In genomic region chr15:51842852-51843737, GRCh38 we compare ENCODE assay signal across 8 cellular contexts. TPM values are rescaled to one million over a fixed set of nuclear protein-coding genes. Genes with fewer than 3 reads are reported as not detected.
DNase-seq lines count a peak whose midpoint lies in the region; ATAC-seq and TF ChIP-seq lines count a peak whose summit lies in the region.

No MANE protein-coding gene starts in this region.

- ATAC-seq in Right ventricle myocardium superior (ENCODE audit: poor library complexity) (no peak), GM19455 (IDR thresholded peaks at IDR 0.05; ENCODE audit: unreplicated experiment) (no peak)

- intact Hi-C loops in vagina (cut with DNase I), result no loop called here
- intact Hi-C loops in Right ventricle myocardium superior (cut with DNase I), result no loop called here

- H3K27ac ChIP-seq in Peyer's patch, result peak overlapping the region in 3 of 4 donors; percentile 3 to 63 (median 10)
- H3K27ac ChIP-seq in hepatocyte, result peak overlapping the region; percentile 88
- peak overlapping the region; percentile 21 for H3K27ac ChIP-seq in vagina

- no peak for TF ChIP-seq CTCF in Peyer's patch (IDR thresholded peaks at IDR 0.05)
- TF ChIP-seq CTCF in hepatocyte (IDR thresholded peaks at IDR 0.05; ENCODE audit: poor library complexity), result no peak
- no peak for TF ChIP-seq CTCF in vagina (IDR thresholded peaks at IDR 0.05)

- H3K79me2 ChIP-seq in hepatocyte, result peaks cover 95% of the 10 kb centered on the region

- H4K20me1 ChIP-seq in hepatocyte (ENCODE audit: insufficient read depth, poor library complexity, severe bottlenecking), result peaks cover 5% of the 10 kb centered on the region

- no peak for TF ChIP-seq POLR2A in Peyer's patch (IDR thresholded peaks at IDR 0.05)
- TF ChIP-seq POLR2A in vagina (IDR thresholded peaks at IDR 0.05), result no peak

- H3K9me3 ChIP-seq in Peyer's patch (no peaks in the 10 kb centered on the region), hepatocyte (ENCODE audit: low read depth) (no peaks in the 10 kb centered on the region), vagina (no peaks in the 10 kb centered on the region)

- H3K4me1 ChIP-seq in Peyer's patch (peaks cover 0 to 41% (median 12%) of the 10 kb centered on the region in 4 donors), hepatocyte (ENCODE audit: insufficient read depth) (peaks cover 42% of the 10 kb centered on the region), vagina (peaks cover 86% of the 10 kb centered on the region)

- H3K9me2 ChIP-seq in hepatocyte (replicated peaks; ENCODE audit: insufficient read depth), result no peaks in the 10 kb centered on the region

- DNase-seq in stimulated activated CD4-positive, alpha-beta T cell treated with anti-CD3 and anti-CD28 coated beads, Interleukin-1b, Interleukin-23, amount 100 ng/mL, for 48 hours, result peak; percentile 45
- no peak for DNase-seq in stimulated activated CD4-positive, alpha-beta T cell treated with anti-CD3 and anti-CD28 coated beads, Interleukin-2, amount 100 ng/mL, for 48 hours
- peak in 1 of 3 donors; percentile 64 for DNase-seq in Peyer's patch
- peak; percentile 41 for DNase-seq in hepatocyte (ENCODE audit: low spot score)
- no peak for DNase-seq in vagina (ENCODE audit: extremely low spot score in 2 of 2)
- no peak for DNase-seq in Right ventricle myocardium superior
- DNase-seq in GDM1 (lab: John Stamatoyannopoulos, UW), result no peak

- H3K27me3 ChIP-seq in Peyer's patch (no peaks in the 10 kb centered on the region), hepatocyte (no peaks in the 10 kb centered on the region), vagina (no peaks in the 10 kb centered on the region)

- H3K36me3 ChIP-seq in Peyer's patch, result no peaks in the 10 kb centered on the region
- H3K36me3 ChIP-seq in hepatocyte (replicated peaks; ENCODE audit: insufficient read depth, low read depth), result no peaks in the 10 kb centered on the region
- H3K36me3 ChIP-seq in vagina, result no peaks in the 10 kb centered on the region

- no peak overlapping the region for H3K4me3 ChIP-seq in Peyer's patch
- no peak overlapping the region for H3K4me3 ChIP-seq in hepatocyte
- no peak overlapping the region for H3K4me3 ChIP-seq in vagina

- no peak overlapping the region for H2AFZ ChIP-seq in hepatocyte

- peak overlapping the region; percentile 50 for H3K4me2 ChIP-seq in hepatocyte

- WGBS in hepatocyte (ENCODE audit: low lambda C conversion rate, missing lambda C conversion rate), result 41% methylated on average over 6 of the region's 6 CpGs

RNA-seq across cellular contexts. Expression of gene TMOD3, which starts 13.6 kb away (rescaled TPM):
- total RNA-seq in Peyer's patch, result 10 to 100 TPM; 39.3 to 51.8 (median 42.0) TPM
- total RNA-seq in hepatocyte, result 32.5 and 38.3 TPM in 2 replicates
- polyA plus RNA-seq in hepatocyte, result 26.3 and 27.2 TPM in 2 replicates
- total RNA-seq in vagina, result 28.5 TPM
- total RNA-seq in Right ventricle myocardium superior, result 17.6 TPM

Comparison
In these comparisons a context has a peak if more than half of its experiments do, and no peak if none do; other contexts are left out.
1. DNase-seq: peak in stimulated activated CD4-positive, alpha-beta T cell treated with anti-CD3 and anti-CD28 coated beads, Interleukin-1b, Interleukin-23, amount 100 ng/mL, for 48 hours (single experiment) and hepatocyte (single experiment); none in stimulated activated CD4-positive, alpha-beta T cell treated with anti-CD3 and anti-CD28 coated beads, Interleukin-2, amount 100 ng/mL, for 48 hours (0 of 2), vagina (0 of 2), Right ventricle myocardium superior (single experiment) and GDM1 (single experiment).
2. H3K27ac ChIP-seq: peak in every context shown above with its lines; median percentile 88 in hepatocyte; 21 in vagina; 10 in Peyer's patch.